In genomic region chr2:135475128-135475527, GRCh38 we compare ENCODE assay signal across 28 cellular contexts.
"Had no signal": no experiment of that assay in that cellular context is flagged by ENCODE, and none has a peak within 500 bp of the region (broad histone marks: within the 10 kb centered on the region; RNA-seq: fewer than 3 reads in every experiment).

No MANE protein-coding gene starts in this region.

- H3K36me3 ChIP-seq: left lung, lower lobe of right lung, pancreas, prostate gland, stomach, thyroid gland, transverse colon, upper lobe of left lung, vagina had no signal

- ATAC-seq: left colon; left lung; lower lobe of right lung; naive thymus-derived CD8-positive, alpha-beta T cell; pancreas; right cardiac atrium; sciatic nerve had no signal

- H3K27ac ChIP-seq: left lung, lower lobe of right lung, pancreas, prostate gland, skin epidermis, stomach, testis, thyroid gland, transverse colon, upper lobe of left lung, vagina had no signal

- DNase-seq: hippocampal formation; immature natural killer cell; kidney; left colon; left lung; lower lobe of right lung; mammary epithelial cell; mesenchymal stem cell; naive thymus-derived CD8-positive, alpha-beta T cell; nucleus accumbens; pancreas; posterior cingulate gyrus; retina; right cardiac atrium; stimulated activated CD4-positive, alpha-beta T cell treated with anti-CD3 and anti-CD28 coated beads, Interleukin-12 subunit alpha, Interleukin-12 subunit beta, amount 100 ng/mL, for 4 hours; stimulated activated CD4-positive, alpha-beta T cell treated with anti-CD3 and anti-CD28 coated beads, Interleukin-15, amount 100 ng/mL, for 24 hours; stimulated activated CD4-positive, alpha-beta T cell treated with anti-CD3 and anti-CD28 coated beads, Interleukin-2, amount 100 ng/mL, for 24 hours; stimulated activated CD4-positive, alpha-beta T cell treated with anti-CD3 and anti-CD28 coated beads, Interleukin-4, amount 100 ng/mL, for 1 hour; stimulated activated naive CD4-positive, alpha-beta T cell; stomach; testis; thyroid gland; transverse colon; upper lobe of left lung had no signal

- H3K4me1 ChIP-seq: left lung, lower lobe of right lung, pancreas, prostate gland, stomach, testis, thyroid gland, transverse colon, upper lobe of left lung, vagina had no signal

- H3K9me3 ChIP-seq: left lung, lower lobe of right lung, pancreas, prostate gland, stomach, testis, thyroid gland, transverse colon, upper lobe of left lung, vagina had no signal

- H3K27me3 ChIP-seq: left lung, pancreas, stomach, testis, thyroid gland, transverse colon, upper lobe of left lung, vagina had no signal

- H3K4me3 ChIP-seq: left lung, lower lobe of right lung, pancreas, prostate gland, skin epidermis, stomach, testis, thyroid gland, transverse colon, upper lobe of left lung, vagina had no signal
